ENCODE assay signal across 7 cellular contexts in the genomic region with DNA sequence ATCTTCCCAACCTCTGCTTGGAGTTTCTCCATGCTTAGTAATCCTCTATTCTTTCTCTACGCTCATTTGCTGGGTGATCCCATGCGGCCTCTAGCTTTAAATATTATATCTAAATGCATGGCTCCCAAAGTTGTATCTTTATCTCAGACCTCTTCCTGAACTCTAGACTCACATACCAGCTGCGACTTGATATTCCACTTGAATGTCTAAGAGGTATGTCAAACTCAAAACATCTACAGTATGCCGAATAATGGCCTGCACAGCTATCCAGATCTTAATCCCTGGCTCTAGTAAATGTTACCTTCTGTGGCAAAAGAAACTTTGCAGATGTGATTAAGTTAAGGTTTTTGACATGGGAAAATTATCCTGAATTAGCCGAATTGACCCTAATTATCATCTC.
"Had no signal": no experiment of that assay in that cellular context is flagged by ENCODE, and none has a peak within 500 bp of the region (broad histone marks: within the 10 kb centered on the region; RNA-seq: fewer than 3 reads in every experiment).

No MANE protein-coding gene starts in this region.

- DNase-seq: HFFc6, IMR-90, KG1 had no signal

- H3K9me3 ChIP-seq: HAP-1 had no signal

- H3K4me3 Mint-ChIP-seq: GM23338, HFFc6 had no signal

- H3K9me3 Mint-ChIP-seq: HFFc6 had no signal

- H3K4me3 ChIP-seq: GM23338, HAP-1, K562 had no signal

- H3K27ac Mint-ChIP-seq: GM23338, HFFc6 had no signal

- H3K4me2 ChIP-seq: GM23338 had no signal

- H3K36me3 ChIP-seq: HAP-1 had no signal

- H3K4me1 ChIP-seq: HAP-1 had no signal

- ATAC-seq: GM23338, HCT116, K562 had no signal
